In genomic region chr22:26636296-26636695, GRCh38 we compare ENCODE assay signal across 11 cellular contexts. TPM values are rescaled to one million over a fixed set of nuclear protein-coding genes. Genes with fewer than 3 reads are reported as not detected.
"Had no signal": no experiment of that assay in that cellular context is flagged by ENCODE, and none has a peak within 500 bp of the region (broad histone marks: within the 10 kb centered on the region; RNA-seq: fewer than 3 reads in every experiment).

No MANE protein-coding gene starts in this region.

- H3K27ac ChIP-seq: GM23248, KMS-11 had no signal

- H3K9ac ChIP-seq: GM23248, KMS-11 had no signal

- H3K4me2 ChIP-seq: KMS-11 had no signal

- DNase-seq: GM23248, GOT3, H9, HCEC 1CT, HFFc6, IMR-90, KBM-7 had no signal

- FAIRE-seq: H54, HTR-8/SVneo had no signal

- H3K4me3 ChIP-seq: GM23248 had no signal

- H3K27ac Mint-ChIP-seq: H9, HFFc6 had no signal

- H3K4me3 Mint-ChIP-seq: H9, HFFc6 had no signal

- H3K9me3 Mint-ChIP-seq: H9, HFFc6 had no signal

- H2AFZ ChIP-seq: GM23248 had no signal

RNA-seq across cellular contexts. Expression of gene CRYBA4, which starts 14.5 kb away (rescaled TPM):
- total RNA-seq: GM23248, HFFc6, HT-29, IMR-90 had no signal
- polyA plus RNA-seq: GM23248, IMR-90 had no signal

RNA-seq across cellular contexts. Expression of gene CRYBB1, which starts 18.5 kb away (rescaled TPM):
- total RNA-seq: GM23248, HFFc6, HT-29, IMR-90 had no signal
- polyA plus RNA-seq: GM23248, IMR-90 had no signal
